In genomic region chr4:104262678-104263077, GRCh38 we compare ENCODE assay signal across 24 cellular contexts.
DNase-seq lines count a peak whose midpoint lies in the region; ATAC-seq lines count a peak whose summit lies in the region.
"Had no signal": no experiment of that assay in that cellular context is flagged by ENCODE, and none has a peak within 500 bp of the region (broad histone marks: within the 10 kb centered on the region; RNA-seq: fewer than 3 reads in every experiment).

No MANE protein-coding gene starts in this region.

- H3K4me1 ChIP-seq in aorta (ENCODE audit: control insufficient read depth in 1 of 2, insufficient read depth in 2 of 2, low read length in 2 of 2), result no peaks in the 10 kb centered on the region
- H3K4me1 ChIP-seq: A549; BLaER1 treated with 17β-estradiol and CSF1 and Interleukin-3, amounts not matched to agents 10 nM and 100 nM had no signal

- H3K27ac ChIP-seq in caudate nucleus (ENCODE audit: low read depth, low read length), result peak overlapping the region; percentile 58
- no peak overlapping the region for H3K27ac ChIP-seq in aorta (ENCODE audit: low read depth in 1 of 2, low read length in 2 of 2)
- H3K27ac ChIP-seq: 22Rv1; A549; BLaER1 treated with 17β-estradiol and CSF1 and Interleukin-3, amounts not matched to agents 10 nM and 100 nM; C4-2B had no signal

- ATAC-seq in HG03432 (IDR thresholded peaks at IDR 0.05; ENCODE audit: unreplicated experiment) (no peak), aorta (ENCODE audit: low FRiP score) (no peak), GM19023 (IDR thresholded peaks at IDR 0.05; ENCODE audit: unreplicated experiment) (no peak)
- ATAC-seq: A549; CD8-positive, alpha-beta T cell; GM12878 had no signal

- no peaks in the 10 kb centered on the region for H3K36me3 ChIP-seq in aorta (ENCODE audit: control insufficient read depth in 1 of 2, insufficient read depth in 2 of 2, low read length in 1 of 2)
- H3K36me3 ChIP-seq: BLaER1 treated with 17β-estradiol and CSF1 and Interleukin-3, amounts not matched to agents 10 nM and 100 nM had no signal

- H3K27me3 ChIP-seq in aorta (ENCODE audit: control insufficient read depth in 1 of 2, insufficient read depth in 2 of 2, low read length in 1 of 2), result no peaks in the 10 kb centered on the region
- H3K27me3 ChIP-seq: BLaER1 treated with 17β-estradiol and CSF1 and Interleukin-3, amounts not matched to agents 10 nM and 100 nM had no signal

- DNase-seq in caudate nucleus (lab: John Stamatoyannopoulos, UW) (no peak), foreskin melanocyte (peak; percentile 16), pons (ENCODE audit: low spot score) (peak; percentile 35), superior temporal gyrus (ENCODE audit: extremely low spot score) (peak; percentile 53), aorta (no peak), NCI-H187 treated with DMSO at 0.1 percent for 48 hours (lab: John Stamatoyannopoulos, UW) (no peak)
- DNase-seq: AML-193; CD4-positive, alpha-beta T cell; CD8-positive, alpha-beta T cell; COR-L47; DMS 273 treated with DMSO at 0.1 percent for 48 hours; DMS153; DMS53; DMS79; DND-41; EL; GDM1 had no signal

- intact Hi-C loops in aorta (cut with DNase I), result no loop called here

- no peaks in the 10 kb centered on the region for H3K9me3 ChIP-seq in aorta (ENCODE audit: control insufficient read depth, low read length)
- H3K9me3 ChIP-seq: A549; BLaER1 treated with 17β-estradiol and CSF1 and Interleukin-3, amounts not matched to agents 10 nM and 100 nM had no signal

- no peak overlapping the region for H3K4me3 ChIP-seq in aorta (ENCODE audit: low read length in 2 of 2)
- H3K4me3 ChIP-seq: A549; BLaER1 treated with 17β-estradiol and CSF1 and Interleukin-3, amounts not matched to agents 10 nM and 100 nM; GM12878 had no signal

- WGBS in aorta, 2 donors, result 72 to 82% methylated on average over 2 of the region's 2 CpGs

Comparison
In these comparisons a context has a peak if more than half of its experiments do, and no peak if none do; other contexts are left out.
1. DNase-seq: peak in foreskin melanocyte (single experiment), pons (single experiment) and superior temporal gyrus (single experiment); none in caudate nucleus (0 of 61), aorta (0 of 2) and NCI-H187 treated with DMSO at 0.1 percent for 48 hours (single experiment).